ENCODE assay signal across 10 cellular contexts in genomic region chr2:64114912-64115277, GRCh38. TPM values are rescaled to one million over a fixed set of nuclear protein-coding genes. Genes with fewer than 3 reads are reported as not detected.
A peak's percentile ranks its signal among the peaks of the same experiment; 100 is the strongest.
DNase-seq lines count a peak whose midpoint lies in the region; ATAC-seq, FAIRE-seq and TF ChIP-seq lines count a peak whose summit lies in the region.
"Had no signal": no experiment of that assay in that cellular context is flagged by ENCODE, and none has a peak within 500 bp of the region (broad histone marks: within the 10 kb centered on the region; RNA-seq: fewer than 3 reads in every experiment).

No MANE protein-coding gene starts in this region.

- no peaks in the 10 kb centered on the region for H3K27me3 ChIP-seq in tibial nerve
- H3K27me3 ChIP-seq: heart left ventricle, sigmoid colon had no signal

- no peak for TF ChIP-seq EP300 in tibial nerve (IDR thresholded peaks at IDR 0.05)

- no peak for ATAC-seq in activated CD8-positive, alpha-beta T cell treated with anti-CD3 and anti-CD28 coated beads for 36 hours
- no peak for ATAC-seq in activated CD8-positive, alpha-beta T cell treated with anti-CD3 and anti-CD28 coated beads, Interleukin-2, amount 10 ng/mL, durations not matched to agents 7 days and 5 days
- peak; percentile 43 for ATAC-seq in HG03066 (IDR thresholded peaks at IDR 0.05; ENCODE audit: low read depth, unreplicated experiment)
- ATAC-seq: heart left ventricle had no signal

- no peak overlapping the region for H3K4me3 ChIP-seq in tibial nerve
- H3K4me3 ChIP-seq: heart left ventricle, sigmoid colon had no signal

- CTCF ChIA-PET in activated CD8-positive, alpha-beta T cell treated with anti-CD3 and anti-CD28 coated beads for 36 hours (lab: Charles Lee), result interaction anchor here (1.3 kb wide), 1 partner anchor 15 kb away, joined by 4 read pairs; no protein-coding TSS in a partner anchor
- CTCF ChIA-PET in activated CD8-positive, alpha-beta T cell treated with anti-CD3 and anti-CD28 coated beads, Interleukin-2, amount 10 ng/mL, durations not matched to agents 7 days and 5 days (lab: Charles Lee), result interaction anchor here (1.4 to 2.9 kb wide), 4 partner anchors 65 to 373 kb away, joined by 3 to 9 read pairs (median 6); no protein-coding TSS in a partner anchor
- CTCF ChIA-PET in MCF 10A (lab: Yijun Ruan, JAX), result interaction anchor here (0.6 to 1.3 kb wide), 2 partner anchors 16 to 215 kb away, joined by 3 read pairs; no protein-coding TSS in a partner anchor

- no peak for TF ChIP-seq CTCF in activated CD8-positive, alpha-beta T cell treated with anti-CD3 and anti-CD28 coated beads for 36 hours (IDR thresholded peaks at IDR 0.05)
- TF ChIP-seq CTCF in MCF 10A (IDR thresholded peaks at IDR 0.05; ENCODE audit: unreplicated experiment) (no peak), tibial nerve (IDR thresholded peaks at IDR 0.05) (no peak), GM10266 (IDR thresholded peaks at IDR 0.05; ENCODE audit: control insufficient read depth, insufficient read depth, low read depth, missing control alignments) (no peak)

- peak overlapping the region; percentile 91 for H3K27ac Mint-ChIP-seq in activated CD8-positive, alpha-beta T cell treated with anti-CD3 and anti-CD28 coated beads for 36 hours
- no peak overlapping the region for H3K27ac Mint-ChIP-seq in activated CD8-positive, alpha-beta T cell treated with anti-CD3 and anti-CD28 coated beads, Interleukin-2, amount 10 ng/mL, durations not matched to agents 7 days and 5 days
- H3K27ac Mint-ChIP-seq in MCF 10A (ENCODE audit: low read depth, unreplicated experiment), result peak overlapping the region; percentile 87

- no peaks in the 10 kb centered on the region for H3K36me3 Mint-ChIP-seq in activated CD8-positive, alpha-beta T cell treated with anti-CD3 and anti-CD28 coated beads for 36 hours (ENCODE audit: low read depth)
- peaks cover 3% of the 10 kb centered on the region for H3K36me3 Mint-ChIP-seq in activated CD8-positive, alpha-beta T cell treated with anti-CD3 and anti-CD28 coated beads, Interleukin-2, amount 10 ng/mL, durations not matched to agents 7 days and 5 days (ENCODE audit: low read depth)
- H3K36me3 Mint-ChIP-seq in MCF 10A (ENCODE audit: insufficient read depth, unreplicated experiment), result no peaks in the 10 kb centered on the region

- 91 to 93% methylated on average over 3 of the region's 3 CpGs for WGBS in tibial nerve, 2 donors

- POLR2A ChIA-PET in activated CD8-positive, alpha-beta T cell treated with anti-CD3 and anti-CD28 coated beads for 36 hours (lab: Charles Lee), result interaction anchor here (0.7 to 1.2 kb wide), 2 partner anchors 28 to 29 kb away, joined by 3 read pairs; no protein-coding TSS in a partner anchor
- POLR2A ChIA-PET in activated CD8-positive, alpha-beta T cell treated with anti-CD3 and anti-CD28 coated beads, Interleukin-2, amount 10 ng/mL, durations not matched to agents 7 days and 5 days (lab: Charles Lee), result no interaction called here
- POLR2A ChIA-PET in MCF 10A (lab: Yijun Ruan, JAX), result interaction anchor here (0.6 to 1.3 kb wide), 3 partner anchors 12 to 28 kb away, joined by 3 to 4 read pairs (median 4); no protein-coding TSS in a partner anchor

- H3K9me3 ChIP-seq in tibial nerve, result no peaks in the 10 kb centered on the region
- H3K9me3 ChIP-seq: heart left ventricle, sigmoid colon had no signal

- H3K4me3 Mint-ChIP-seq in activated CD8-positive, alpha-beta T cell treated with anti-CD3 and anti-CD28 coated beads for 36 hours, result peak overlapping the region; percentile 9
- no peak overlapping the region for H3K4me3 Mint-ChIP-seq in activated CD8-positive, alpha-beta T cell treated with anti-CD3 and anti-CD28 coated beads, Interleukin-2, amount 10 ng/mL, durations not matched to agents 7 days and 5 days
- H3K4me3 Mint-ChIP-seq in MCF 10A (ENCODE audit: unreplicated experiment), result no peak overlapping the region

- no peaks in the 10 kb centered on the region for H3K27me3 Mint-ChIP-seq in activated CD8-positive, alpha-beta T cell treated with anti-CD3 and anti-CD28 coated beads for 36 hours
- H3K27me3 Mint-ChIP-seq in activated CD8-positive, alpha-beta T cell treated with anti-CD3 and anti-CD28 coated beads, Interleukin-2, amount 10 ng/mL, durations not matched to agents 7 days and 5 days (ENCODE audit: low read depth), result no peaks in the 10 kb centered on the region
- H3K27me3 Mint-ChIP-seq in MCF 10A (ENCODE audit: insufficient read depth, unreplicated experiment), result no peaks in the 10 kb centered on the region

- no peak for TF ChIP-seq POLR2A in tibial nerve (IDR thresholded peaks at IDR 0.05)

- DNase-seq in activated CD8-positive, alpha-beta T cell treated with anti-CD3 and anti-CD28 coated beads for 36 hours, result no peak
- no peak for DNase-seq in activated CD8-positive, alpha-beta T cell treated with anti-CD3 and anti-CD28 coated beads, Interleukin-2, amount 10 ng/mL, durations not matched to agents 7 days and 5 days
- DNase-seq in MCF 10A (ENCODE audit: unreplicated experiment), result no peak
- DNase-seq in tibial nerve (ENCODE audit: low spot score in 2 of 2), result no peak
- no peak for DNase-seq in GM10266 (ENCODE audit: extremely low spot score)
- DNase-seq in NCI-H2171 treated with DMSO at 0.1 percent for 48 hours (lab: John Stamatoyannopoulos, UW), result no peak
- no peak for DNase-seq in HTR-8/SVneo (ENCODE audit: insufficient read length, low spot score)
- DNase-seq: heart left ventricle, sigmoid colon had no signal

- no peak for FAIRE-seq in HTR-8/SVneo (lab: Jason Lieb, UNC)

- H3K4me1 ChIP-seq in tibial nerve, result peaks cover 3 to 77% (median 40%) of the 10 kb centered on the region in 4 donors

- BruUV-seq in MCF 10A (replicated peaks; lab: Mats Ljungman, UMichigan), result no TSS peak

- H3K27ac ChIP-seq in tibial nerve, result peak overlapping the region in 3 of 4 donors; percentile 21 to 42 (median 39)

- intact Hi-C loops in activated CD8-positive, alpha-beta T cell treated with anti-CD3 and anti-CD28 coated beads for 36 hours (cut with micrococcal nuclease), result loop anchor here (2.0 to 5.0 kb wide), 3 partner anchors 14 to 212 kb away; no protein-coding TSS in a partner anchor
- intact Hi-C loops in MCF 10A (cut with micrococcal nuclease), result loop anchor here (10.0 kb wide), 1 partner anchor 50 kb away; no protein-coding TSS in a partner anchor

- H3K9me3 Mint-ChIP-seq in activated CD8-positive, alpha-beta T cell treated with anti-CD3 and anti-CD28 coated beads for 36 hours, result no peaks in the 10 kb centered on the region
- no peaks in the 10 kb centered on the region for H3K9me3 Mint-ChIP-seq in activated CD8-positive, alpha-beta T cell treated with anti-CD3 and anti-CD28 coated beads, Interleukin-2, amount 10 ng/mL, durations not matched to agents 7 days and 5 days (ENCODE audit: insufficient read depth)
- H3K9me3 Mint-ChIP-seq in MCF 10A (ENCODE audit: unreplicated experiment), result no peaks in the 10 kb centered on the region

- H3K36me3 ChIP-seq in tibial nerve, result no peaks in the 10 kb centered on the region
- H3K36me3 ChIP-seq: heart left ventricle, sigmoid colon had no signal

- peaks cover 75% of the 10 kb centered on the region for H3K4me1 Mint-ChIP-seq in activated CD8-positive, alpha-beta T cell treated with anti-CD3 and anti-CD28 coated beads for 36 hours (ENCODE audit: low read depth)
- H3K4me1 Mint-ChIP-seq in activated CD8-positive, alpha-beta T cell treated with anti-CD3 and anti-CD28 coated beads, Interleukin-2, amount 10 ng/mL, durations not matched to agents 7 days and 5 days (ENCODE audit: low read depth), result peaks cover 47% of the 10 kb centered on the region
- peaks cover 19% of the 10 kb centered on the region for H3K4me1 Mint-ChIP-seq in MCF 10A (ENCODE audit: insufficient read depth, unreplicated experiment)

RNA-seq across cellular contexts. Expression of gene PELI1, which starts 29.3 kb away (rescaled TPM):
- total RNA-seq in activated CD8-positive, alpha-beta T cell treated with anti-CD3 and anti-CD28 coated beads for 36 hours, result 10 to 100 TPM; 29.8 to 39.2 TPM
- 10 to 100 TPM; 21.1 to 21.9 TPM for total RNA-seq in activated CD8-positive, alpha-beta T cell treated with anti-CD3 and anti-CD28 coated beads, Interleukin-2, amount 10 ng/mL, durations not matched to agents 7 days and 5 days
- 13.5 and 16.3 TPM in 2 replicates for total RNA-seq in MCF 10A (2022)
- 10 to 100 TPM; 18.4 to 31.0 (median 24.6) TPM for total RNA-seq in tibial nerve
